In the genomic region with DNA sequence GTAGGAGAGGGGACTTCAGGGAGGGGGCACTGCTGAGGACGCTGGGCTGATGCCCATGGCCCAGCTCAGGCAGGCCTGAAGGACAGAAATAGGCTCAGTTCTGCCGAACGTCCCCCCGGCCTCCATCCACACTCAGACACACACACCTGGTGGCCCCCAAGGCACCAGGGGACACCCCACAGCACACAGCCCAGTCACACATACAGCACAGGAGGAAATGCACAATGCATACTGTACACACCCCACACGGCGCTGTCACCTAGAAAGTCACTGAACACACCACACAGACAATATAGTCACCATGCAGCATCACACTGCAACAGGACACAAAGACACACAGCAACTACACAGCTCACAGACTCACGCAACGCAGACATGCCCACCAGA, we compare ENCODE assay signal across 2 cellular contexts.
TF ChIP-seq lines count a peak whose summit lies in the region.

No MANE protein-coding gene starts in this region.

TF ChIP-seq in SK-N-SH, 30 proteins besides CTCF, POLR2A, EP300 and RAD21 (continued from another document):
- TF ChIP-seq REST (IDR thresholded peaks at IDR 0.05; ENCODE audit: low read depth, low read length) (no peak), ELF1 (IDR thresholded peaks at IDR 0.05) (no peak), EZH2phosphoT487 (IDR thresholded peaks at IDR 0.05; ENCODE audit: borderline replicate concordance, low read depth) (no peak), TCF12 (IDR thresholded peaks at IDR 0.05) (no peak), RXRA (IDR thresholded peaks at IDR 0.05; ENCODE audit: borderline replicate concordance, low read depth) (no peak), NFIC (IDR thresholded peaks at IDR 0.05; ENCODE audit: borderline replicate concordance) (no peak), GATA2 (CRISPR knock-in tag; IDR thresholded peaks at IDR 0.05) (no peak)

TF ChIP-seq in SK-N-SH treated with all-trans-retinoic acid at 6 μM for 48 hours, 23 proteins besides CTCF, POLR2A, EP300 and RAD21 (continued from another document):
- TF ChIP-seq TCF4 (CRISPR knock-in tag; IDR thresholded peaks at IDR 0.05; ENCODE audit: borderline replicate concordance) (no peak), SNAI2 (CRISPR knock-in tag; IDR thresholded peaks at IDR 0.05) (no peak), GLIS3 (CRISPR knock-in tag; IDR thresholded peaks at IDR 0.05) (no peak), ZFP3 (CRISPR knock-in tag; IDR thresholded peaks at IDR 0.05) (no peak), ISL1 (CRISPR knock-in tag; IDR thresholded peaks at IDR 0.05) (no peak)
- TF ChIP-seq, protein P1, sequence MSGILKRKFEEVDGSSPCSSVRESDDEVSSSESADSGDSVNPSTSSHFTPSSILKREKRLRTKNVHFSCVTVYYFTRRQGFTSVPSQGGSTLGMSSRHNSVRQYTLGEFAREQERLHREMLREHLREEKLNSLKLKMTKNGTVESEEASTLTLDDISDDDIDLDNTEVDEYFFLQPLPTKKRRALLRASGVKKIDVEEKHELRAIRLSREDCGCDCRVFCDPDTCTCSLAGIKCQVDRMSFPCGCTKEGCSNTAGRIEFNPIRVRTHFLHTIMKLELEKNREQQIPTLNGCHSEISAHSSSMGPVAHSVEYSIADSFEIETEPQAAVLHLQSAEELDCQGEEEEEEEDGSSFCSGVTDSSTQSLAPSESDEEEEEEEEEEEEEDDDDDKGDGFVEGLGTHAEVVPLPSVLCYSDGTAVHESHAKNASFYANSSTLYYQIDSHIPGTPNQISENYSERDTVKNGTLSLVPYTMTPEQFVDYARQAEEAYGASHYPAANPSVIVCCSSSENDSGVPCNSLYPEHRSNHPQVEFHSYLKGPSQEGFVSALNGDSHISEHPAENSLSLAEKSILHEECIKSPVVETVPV (CRISPR knock-in tag; IDR thresholded peaks at IDR 0.05) = no peak
- TF ChIP-seq, protein P2, sequence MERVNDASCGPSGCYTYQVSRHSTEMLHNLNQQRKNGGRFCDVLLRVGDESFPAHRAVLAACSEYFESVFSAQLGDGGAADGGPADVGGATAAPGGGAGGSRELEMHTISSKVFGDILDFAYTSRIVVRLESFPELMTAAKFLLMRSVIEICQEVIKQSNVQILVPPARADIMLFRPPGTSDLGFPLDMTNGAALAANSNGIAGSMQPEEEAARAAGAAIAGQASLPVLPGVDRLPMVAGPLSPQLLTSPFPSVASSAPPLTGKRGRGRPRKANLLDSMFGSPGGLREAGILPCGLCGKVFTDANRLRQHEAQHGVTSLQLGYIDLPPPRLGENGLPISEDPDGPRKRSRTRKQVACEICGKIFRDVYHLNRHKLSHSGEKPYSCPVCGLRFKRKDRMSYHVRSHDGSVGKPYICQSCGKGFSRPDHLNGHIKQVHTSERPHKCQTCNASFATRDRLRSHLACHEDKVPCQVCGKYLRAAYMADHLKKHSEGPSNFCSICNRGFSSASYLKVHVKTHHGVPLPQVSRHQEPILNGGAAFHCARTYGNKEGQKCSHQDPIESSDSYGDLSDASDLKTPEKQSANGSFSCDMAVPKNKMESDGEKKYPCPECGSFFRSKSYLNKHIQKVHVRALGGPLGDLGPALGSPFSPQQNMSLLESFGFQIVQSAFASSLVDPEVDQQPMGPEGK (CRISPR knock-in tag; IDR thresholded peaks at IDR 0.05; ENCODE audit: borderline replicate concordance) = no peak
TF ChIP-seq in SK-N-SH treated with all-trans-retinoic acid at 6 μM for 48 hours: peak in this region for 0.
